3 cellular contexts compared by ENCODE assay signal in the genomic region with DNA sequence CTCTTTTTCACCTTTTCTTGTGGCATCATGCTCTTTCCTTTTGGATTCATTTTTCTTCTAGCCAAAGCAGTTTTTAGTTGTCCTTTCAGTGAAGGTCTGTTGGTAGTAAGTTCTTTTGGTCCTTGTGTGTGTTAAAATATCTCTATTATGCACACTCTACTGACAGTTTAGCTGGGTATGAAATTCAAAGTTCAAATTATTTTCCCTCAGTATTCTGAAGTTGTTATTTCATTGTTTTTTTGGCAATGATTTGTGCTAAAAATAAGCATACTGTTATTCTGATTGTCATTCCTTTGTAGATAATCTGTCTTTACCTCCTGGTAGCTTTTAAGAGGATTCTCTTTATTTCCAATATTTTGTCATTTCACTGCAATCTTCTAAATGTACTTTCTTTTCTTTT.
A peak's percentile ranks its signal among the peaks of the same experiment; 100 is the strongest.
TF ChIP-seq lines count a peak whose summit lies in the region.

No MANE protein-coding gene starts in this region.

TF ChIP-seq in HepG2, 621 proteins besides CTCF, POLR2A, EP300 and RAD21:
- TF ChIP-seq, protein P1, sequence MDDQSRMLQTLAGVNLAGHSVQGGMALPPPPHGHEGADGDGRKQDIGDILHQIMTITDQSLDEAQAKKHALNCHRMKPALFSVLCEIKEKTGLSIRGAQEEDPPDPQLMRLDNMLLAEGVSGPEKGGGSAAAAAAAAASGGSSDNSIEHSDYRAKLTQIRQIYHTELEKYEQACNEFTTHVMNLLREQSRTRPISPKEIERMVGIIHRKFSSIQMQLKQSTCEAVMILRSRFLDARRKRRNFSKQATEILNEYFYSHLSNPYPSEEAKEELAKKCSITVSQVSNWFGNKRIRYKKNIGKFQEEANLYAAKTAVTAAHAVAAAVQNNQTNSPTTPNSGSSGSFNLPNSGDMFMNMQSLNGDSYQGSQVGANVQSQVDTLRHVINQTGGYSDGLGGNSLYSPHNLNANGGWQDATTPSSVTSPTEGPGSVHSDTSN (CRISPR knock-in tag; IDR thresholded peaks at IDR 0.05; ENCODE audit: borderline replicate concordance) = no peak
- TF ChIP-seq ZFP1 (CRISPR knock-in tag; IDR thresholded peaks at IDR 0.05) = peak; percentile 99

TF ChIP-seq in HEK293, 187 proteins besides CTCF, POLR2A, EP300 and RAD21:
- TF ChIP-seq YY1 (tag by site-specific recombination; IDR thresholded peaks at IDR 0.05) = no peak
- TF ChIP-seq ZNF548 (tag by site-specific recombination; IDR thresholded peaks at IDR 0.05) = no peak
- TF ChIP-seq SETDB1 (IDR thresholded peaks at IDR 0.05; ENCODE audit: insufficient read length, low read length) = peak; percentile 64

TF ChIP-seq in K562, 482 proteins besides CTCF, POLR2A, EP300 and RAD21:
- TF ChIP-seq TRIM25 (IDR thresholded peaks at IDR 0.05; ENCODE audit: borderline replicate concordance) (no peak), LEF1 (IDR thresholded peaks at IDR 0.05) (no peak), CBX3 (IDR thresholded peaks at IDR 0.05; ENCODE audit: borderline replicate concordance in 1 of 2, low read length in 2 of 2) (0 out of 3 replicates have a peak, but pooled peaks of 1 of the 2 experiments have one; percentile 20), ZFP1 (CRISPR knock-in tag; IDR thresholded peaks at IDR 0.05) (peak; percentile 92), MAFK (IDR thresholded peaks at IDR 0.05; ENCODE audit: low read length) (no peak)
